In genomic region chr21:20994790-20995189, GRCh38 we compare ENCODE assay signal across 35 cellular contexts. TPM values are rescaled to one million over a fixed set of nuclear protein-coding genes. Genes with fewer than 3 reads are reported as not detected.
"Had no signal": no experiment of that assay in that cellular context is flagged by ENCODE, and none has a peak within 500 bp of the region (broad histone marks: within the 10 kb centered on the region; RNA-seq: fewer than 3 reads in every experiment).

No MANE protein-coding gene starts in this region.

- H3K4me3 ChIP-seq: MG63 had no signal

- H3K36me3 ChIP-seq: MG63 had no signal

- H3K27me3 ChIP-seq: MG63 had no signal

- DNase-seq: Karpas-422, Kasumi-1, MG63, MM.1S, MV-4-11, NCI-H1048, NCI-H1092, NCI-H1105, NCI-H1105 treated with DMSO at 0.1 percent for 48 hours, NCI-H1417, NCI-H1417 treated with DMSO at 0.1 percent for 48 hours, NCI-H1436, NCI-H1436 treated with DMSO at 0.1 percent for 48 hours, NCI-H146, NCI-H1694, NCI-H1694 treated with DMSO at 0.1 percent for 48 hours, NCI-H187 treated with DMSO at 0.1 percent for 48 hours, NCI-H1930, NCI-H2029, NCI-H2029 treated with DMSO at 0.1 percent for 48 hours, NCI-H2081, NCI-H2081 treated with DMSO at 0.1 percent for 48 hours, NCI-H2107, NCI-H2171, NCI-H2171 treated with DMSO at 0.1 percent for 48 hours, NCI-H2227 treated with DMSO at 0.1 percent for 48 hours, NCI-H226, NCI-H345, NCI-H446, NCI-H446 treated with DMSO at 0.1 percent for 48 hours, NCI-H510A, NCI-H510A treated with DMSO at 0.1 percent for 48 hours, NCI-H524, NCI-H524 treated with DMSO at 0.1 percent for 48 hours had no signal

RNA-seq across cellular contexts. Expression of gene NCAM2, which starts 3.4 kb away (rescaled TPM):
- total RNA-seq: MCF 10A had no signal
